In genomic region chr5:14737309-14737708, GRCh38 we compare ENCODE assay signal across 1 cellular context.
TF ChIP-seq lines count a peak whose summit lies in the region.

No MANE protein-coding gene starts in this region.

TF ChIP-seq in K562, 482 proteins besides CTCF, POLR2A, EP300 and RAD21 (continued from another document):
- TF ChIP-seq ARID3A (IDR thresholded peaks at IDR 0.05; ENCODE audit: borderline replicate concordance, low read depth, low read length) (no peak), NEUROD1 (IDR thresholded peaks at IDR 0.05; ENCODE audit: borderline replicate concordance, low read depth, low read length, partially characterized antibody) (no peak)
